ENCODE assay signal across 1 cellular context in genomic region chr15:85960381-85960780, GRCh38.
TF ChIP-seq lines count a peak whose summit lies in the region.

No MANE protein-coding gene starts in this region.

TF ChIP-seq in HepG2, 621 proteins besides CTCF, POLR2A, EP300 and RAD21 (continued from another document):
- TF ChIP-seq ATF6 (CRISPR knock-in tag; conservative IDR thresholded peaks at IDR 0.05) (no peak), ASH2L (IDR thresholded peaks at IDR 0.05; ENCODE audit: insufficient read length, low read depth, low read length) (no peak), ARID3A (IDR thresholded peaks at IDR 0.05; ENCODE audit: low read depth, low read length) (no peak), TEF (CRISPR knock-in tag; IDR thresholded peaks at IDR 0.05) (no peak), DPF2 (CRISPR knock-in tag; IDR thresholded peaks at IDR 0.05; ENCODE audit: borderline replicate concordance, low read depth) (no peak), IKZF1 (IDR thresholded peaks at IDR 0.05) (no peak), ATAD3A (CRISPR knock-in tag; IDR thresholded peaks at IDR 0.05) (no peak), ZNF230 (CRISPR knock-in tag; IDR thresholded peaks at IDR 0.05) (no peak), TFDP2 (CRISPR knock-in tag; IDR thresholded peaks at IDR 0.05) (no peak), GABPA (IDR thresholded peaks at IDR 0.05; ENCODE audit: low read depth, low read length) (no peak), GABPA (CRISPR knock-in tag; IDR thresholded peaks at IDR 0.05; ENCODE audit: low read depth) (no peak), MAX (IDR thresholded peaks at IDR 0.05) (no peak), NR3C1 (CRISPR knock-in tag; IDR thresholded peaks at IDR 0.05) (no peak), ZNF546 (CRISPR knock-in tag; conservative IDR thresholded peaks at IDR 0.05) (no peak), NRL (CRISPR knock-in tag; IDR thresholded peaks at IDR 0.05; ENCODE audit: borderline replicate concordance) (no peak), SNRNP70 (IDR thresholded peaks at IDR 0.05; ENCODE audit: low read depth, low read length) (no peak)
TF ChIP-seq in HepG2: peak in this region for 0.
